Comparison of ENCODE assay signal across 14 cellular contexts in the genomic region with DNA sequence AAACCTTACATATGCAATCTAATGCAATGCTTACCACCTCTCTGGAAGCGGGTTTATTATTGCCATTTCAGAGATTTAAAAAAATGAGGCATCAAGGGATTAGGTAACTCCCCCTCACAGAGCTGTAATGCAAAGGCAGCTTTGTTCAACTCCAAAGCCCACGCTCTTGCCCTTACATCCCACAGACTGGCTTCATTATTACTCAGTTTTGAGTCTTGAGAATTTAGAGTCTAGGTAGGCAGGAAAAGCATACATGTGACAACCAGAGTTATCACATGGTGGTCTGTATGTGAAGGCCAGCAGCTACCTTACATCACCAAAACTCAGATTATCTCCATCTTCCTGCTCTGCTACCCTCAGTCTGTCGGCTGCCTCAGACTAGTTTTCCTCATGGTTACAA.
DNase-seq lines count a peak whose midpoint lies in the region; ATAC-seq, FAIRE-seq and TF ChIP-seq lines count a peak whose summit lies in the region.
"Had no signal": no experiment of that assay in that cellular context is flagged by ENCODE, and none has a peak within 500 bp of the region (broad histone marks: within the 10 kb centered on the region; RNA-seq: fewer than 3 reads in every experiment).

No MANE protein-coding gene starts in this region.

- no peak for TF ChIP-seq POLR2A in GM12891 (IDR thresholded peaks at IDR 0.05; ENCODE audit: low read depth, low read length)

- FAIRE-seq in GM12891 (lab: Jason Lieb, UNC) (peak; percentile 78), HTR-8/SVneo (lab: Jason Lieb, UNC) (no peak)

- H3K36me3 ChIP-seq in RWPE2 (ENCODE audit: low read depth): no peaks in the 10 kb centered on the region

- H3K27ac ChIP-seq in RWPE2 (ENCODE audit: poor library complexity, severe bottlenecking): no peak overlapping the region
- H3K27ac ChIP-seq: dorsolateral prefrontal cortex had no signal

- H3K4me3 ChIP-seq in RWPE2 (ENCODE audit: severe bottlenecking): no peak overlapping the region
- H3K4me3 ChIP-seq: dorsolateral prefrontal cortex, lung had no signal

- H3K9me3 ChIP-seq in RWPE2 (ENCODE audit: severe bottlenecking): no peaks in the 10 kb centered on the region

- DNase-seq in GM12891 (ENCODE audit: insufficient read length, low spot score): no peak
- peak; percentile 32 for DNase-seq in GM19240 (ENCODE audit: insufficient read length, low spot score)
- DNase-seq in RWPE2 (ENCODE audit: low spot score): peak; percentile 15
- no peak for DNase-seq in hepatic stellate cell (ENCODE audit: low spot score)
- DNase-seq in NCI-H2227 treated with DMSO at 0.1 percent for 48 hours (lab: John Stamatoyannopoulos, UW): no peak
- DNase-seq in H4 (ENCODE audit: low spot score): no peak
- DNase-seq in HTR-8/SVneo (ENCODE audit: insufficient read length, low spot score): no peak
- DNase-seq: C1 segment of cervical spinal cord, dorsolateral prefrontal cortex, NCI-H1048, NCI-H510A treated with DMSO at 0.1 percent for 48 hours, SHP77 had no signal

- no peak for TF ChIP-seq CTCF in RWPE2 (IDR thresholded peaks at IDR 0.05; ENCODE audit: poor library complexity, severe bottlenecking)

- peaks cover 15% of the 10 kb centered on the region for H3K4me1 ChIP-seq in RWPE2 (ENCODE audit: insufficient read depth, poor library complexity, severe bottlenecking)

- no peaks in the 10 kb centered on the region for H3K27me3 ChIP-seq in RWPE2 (ENCODE audit: insufficient read depth, poor library complexity, severe bottlenecking)

- ATAC-seq in HG02870 (IDR thresholded peaks at IDR 0.05; ENCODE audit: unreplicated experiment) (peak; percentile 62), RWPE2 (ENCODE audit: low read depth) (no peak)

TF ChIP-seq in GM12891, 5 proteins besides CTCF, POLR2A, EP300 and RAD21:
- no peak for TF ChIP-seq POLR2AphosphoS5 (IDR thresholded peaks at IDR 0.05; ENCODE audit: low read depth, low read length)
- no peak for TF ChIP-seq PAX5 (IDR thresholded peaks at IDR 0.05; ENCODE audit: insufficient read depth, low read length, severe bottlenecking)
- no peak for TF ChIP-seq SPI1 (IDR thresholded peaks at IDR 0.05; ENCODE audit: low read depth, low read length)
- TF ChIP-seq POU2F2 (IDR thresholded peaks at IDR 0.05; ENCODE audit: low read depth, low read length): no peak
- no peak for TF ChIP-seq TAF1 (IDR thresholded peaks at IDR 0.05; ENCODE audit: low read depth, low read length)
TF ChIP-seq in GM12891: peak in this region for 0.

Comparison
In these comparisons a context has a peak if more than half of its experiments do, and no peak if none do; other contexts are left out.
1. DNase-seq: peak in GM19240 (single experiment) and RWPE2 (single experiment); none in GM12891 (single experiment), hepatic stellate cell (single experiment), NCI-H2227 treated with DMSO at 0.1 percent for 48 hours (single experiment), H4 (single experiment) and HTR-8/SVneo (single experiment).